ENCODE assay signal across 27 cellular contexts in genomic region chr14:31894351-31894750, GRCh38.
DNase-seq lines count a peak whose midpoint lies in the region; ATAC-seq and TF ChIP-seq lines count a peak whose summit lies in the region.
"Had no signal": no experiment of that assay in that cellular context is flagged by ENCODE, and none has a peak within 500 bp of the region (broad histone marks: within the 10 kb centered on the region; RNA-seq: fewer than 3 reads in every experiment).

No MANE protein-coding gene starts in this region.

- H3K4me2 ChIP-seq in smooth muscle cell, result peak overlapping the region; percentile 66

- H3K36me3 ChIP-seq in RWPE2 (ENCODE audit: low read depth), result no peaks in the 10 kb centered on the region
- no peaks in the 10 kb centered on the region for H3K36me3 ChIP-seq in smooth muscle cell (ENCODE audit: low read depth)
- H3K36me3 ChIP-seq: thyroid gland had no signal

- H4K20me1 ChIP-seq in smooth muscle cell (ENCODE audit: low read depth), result no peaks in the 10 kb centered on the region

- H3K9ac ChIP-seq in smooth muscle cell (ENCODE audit: low read depth), result peak overlapping the region; percentile 70

- ATAC-seq in RWPE2 (ENCODE audit: low read depth), result peak; percentile 48; the same call in 2 of the 3 replicates
- no peak for ATAC-seq in GM21381 (IDR thresholded peaks at IDR 0.05; ENCODE audit: unreplicated experiment)
- no peak for ATAC-seq in HG03460 (IDR thresholded peaks at IDR 0.05; ENCODE audit: unreplicated experiment)
- ATAC-seq: CD8-positive, alpha-beta T cell; stimulated activated naive CD8-positive, alpha-beta T cell treated with anti-CD3 and anti-CD28 coated beads, Interleukin-15, Interleukin-2, amounts not matched to agents 100 U/mL and 50 U/mL, for 24 hours had no signal

- H3K4me3 ChIP-seq in RWPE2 (ENCODE audit: severe bottlenecking), result no peak overlapping the region
- no peak overlapping the region for H3K4me3 ChIP-seq in smooth muscle cell
- H3K4me3 ChIP-seq: thyroid gland had no signal

- no peak for TF ChIP-seq POLR2A in erythroblast (IDR thresholded peaks at IDR 0.05; ENCODE audit: low read length)

- DNase-seq in DMS53 (lab: John Stamatoyannopoulos, UW) (peak; percentile 1), DMS53 treated with DMSO at 0.1 percent for 48 hours (lab: John Stamatoyannopoulos, UW; ENCODE audit: unreplicated experiment) (no peak), RWPE2 (ENCODE audit: low spot score) (no peak), erythroblast (lab: John Stamatoyannopoulos, UW) (peak; percentile 72 to 84), smooth muscle cell (lab: John Stamatoyannopoulos, UW; ENCODE audit: unreplicated experiment) (no peak)
- no peak for DNase-seq in activated CD4-positive, CD25-positive, alpha-beta regulatory T cell (lab: John Stamatoyannopoulos, UW)
- DNase-seq: activated CD4-positive, CD25-positive, alpha-beta regulatory T cell treated with anti-CD3 and anti-CD28 coated beads, Interleukin-2, amount 50 U/mL, for 72 hours; activated CD8-positive, alpha-beta memory T cell treated with anti-CD3 and anti-CD28 coated beads for 24 hours; activated naive CD4-positive, alpha-beta T cell treated with Interleukin-2 at 50 U/mL for 16 hours; activated T-cell treated with anti-CD3 and anti-CD28 coated beads, Interleukin-2, amount 50 U/mL, for 24 hours; amygdala; caudate nucleus; CD8-positive, alpha-beta T cell; dermis blood vessel endothelial cell; DMS153; HFFc6; NCI-H1105; NCI-H2081 treated with DMSO at 0.1 percent for 48 hours; NCI-H510A; occipital lobe; stimulated activated CD4-positive, alpha-beta T cell treated with anti-CD3 and anti-CD28 coated beads, Interleukin-4, amount 100 ng/mL, for 24 hours; stimulated activated naive CD8-positive, alpha-beta T cell treated with anti-CD3 and anti-CD28 coated beads, Interleukin-15, Interleukin-2, amounts not matched to agents 100 U/mL and 50 U/mL, for 24 hours; T-helper 9 cell; thyroid gland had no signal

- H3K27ac ChIP-seq in RWPE2 (ENCODE audit: poor library complexity, severe bottlenecking), result no peak overlapping the region
- H3K27ac ChIP-seq in smooth muscle cell (ENCODE audit: low read depth), result peak overlapping the region; percentile 85
- H3K27ac ChIP-seq: 22Rv1, thyroid gland had no signal

- H3K79me2 ChIP-seq in smooth muscle cell (ENCODE audit: low read depth), result no peaks in the 10 kb centered on the region

- WGBS in smooth muscle cell (ENCODE audit: low lambda C conversion rate), result 60% methylated on average over 3 of the region's 3 CpGs

- TF ChIP-seq CTCF in RWPE2 (IDR thresholded peaks at IDR 0.05; ENCODE audit: poor library complexity, severe bottlenecking), result no peak
- TF ChIP-seq CTCF in smooth muscle cell (IDR thresholded peaks at IDR 0.05; ENCODE audit: borderline replicate concordance, insufficient read depth, poor library complexity, severe bottlenecking), result no peak

- H3K4me1 ChIP-seq in RWPE2 (ENCODE audit: insufficient read depth, poor library complexity, severe bottlenecking) (peaks cover 18% of the 10 kb centered on the region), smooth muscle cell (ENCODE audit: low read depth) (peaks cover 25% of the 10 kb centered on the region)
- H3K4me1 ChIP-seq: thyroid gland had no signal

- H3K27me3 ChIP-seq in RWPE2 (ENCODE audit: insufficient read depth, poor library complexity, severe bottlenecking) (no peaks in the 10 kb centered on the region), smooth muscle cell (ENCODE audit: low read depth) (no peaks in the 10 kb centered on the region)
- H3K27me3 ChIP-seq: thyroid gland had no signal

- peak overlapping the region; percentile 28 for H2AFZ ChIP-seq in smooth muscle cell (ENCODE audit: low read depth)

- no peaks in the 10 kb centered on the region for H3F3A ChIP-seq in smooth muscle cell (ENCODE audit: low read depth)

- H3K9me3 ChIP-seq in RWPE2 (ENCODE audit: severe bottlenecking) (no peaks in the 10 kb centered on the region), smooth muscle cell (replicated peaks; ENCODE audit: low read depth) (no peaks in the 10 kb centered on the region)
- H3K9me3 ChIP-seq: thyroid gland had no signal

Comparison
In these comparisons a context has a peak if more than half of its experiments do, and no peak if none do; other contexts are left out.
1. DNase-seq: peak in DMS53 (single experiment) and erythroblast (2 of 2); none in DMS53 treated with DMSO at 0.1 percent for 48 hours (single experiment), RWPE2 (single experiment), smooth muscle cell (single experiment) and activated CD4-positive, CD25-positive, alpha-beta regulatory T cell (0 of 4).